1 cellular context compared by ENCODE assay signal in genomic region chr2:74833418-74834233, GRCh38.
A peak's percentile ranks its signal among the peaks of the same experiment; 100 is the strongest.
TF ChIP-seq lines count a peak whose summit lies in the region.

HK2 (plus strand) TSS chr2:74834127; CDS start chr2:74834581, 454 bp downstream.

TF ChIP-seq in HepG2, 621 proteins besides CTCF, POLR2A, EP300 and RAD21 (continued from another document and continues in another):
- TF ChIP-seq ZNF17 (CRISPR knock-in tag; IDR thresholded peaks at IDR 0.05) (peak; percentile 60), RXRA (CRISPR knock-in tag; IDR thresholded peaks at IDR 0.05) (peak; percentile 30), ZGPAT (CRISPR knock-in tag; IDR thresholded peaks at IDR 0.05) (peak; percentile 33; the same call in 1 of the 2 replicates), ZNF430 (CRISPR knock-in tag; IDR thresholded peaks at IDR 0.05) (peak; percentile 26), ZNF777 (CRISPR knock-in tag; IDR thresholded peaks at IDR 0.05) (peak; percentile 55), ZMAT5 (CRISPR knock-in tag; IDR thresholded peaks at IDR 0.05; ENCODE audit: borderline replicate concordance, low read depth) (no peak), ZMYM2 (CRISPR knock-in tag; IDR thresholded peaks at IDR 0.05) (no peak), ELF4 (CRISPR knock-in tag; IDR thresholded peaks at IDR 0.05; ENCODE audit: borderline replicate concordance) (no peak), HIVEP1 (CRISPR knock-in tag; IDR thresholded peaks at IDR 0.05) (no peak), ZNF558 (CRISPR knock-in tag; IDR thresholded peaks at IDR 0.05; ENCODE audit: borderline replicate concordance) (no peak), SALL2 (CRISPR knock-in tag; IDR thresholded peaks at IDR 0.05) (peak; percentile 81), GABPB1 (CRISPR knock-in tag; IDR thresholded peaks at IDR 0.05) (peak; percentile 72), ZNF800 (CRISPR knock-in tag; IDR thresholded peaks at IDR 0.05) (peak; percentile 81), ZNF629 (CRISPR knock-in tag; conservative IDR thresholded peaks at IDR 0.05) (peak; percentile 76), NAIF1 (CRISPR knock-in tag; IDR thresholded peaks at IDR 0.05; ENCODE audit: borderline replicate concordance) (no peak), RELA (CRISPR knock-in tag; IDR thresholded peaks at IDR 0.05) (no peak), ZNF362 (CRISPR knock-in tag; IDR thresholded peaks at IDR 0.05; ENCODE audit: borderline replicate concordance) (no peak), POLR2G (IDR thresholded peaks at IDR 0.05; ENCODE audit: low read depth, low read length) (peak; percentile 77), ZNF782 (CRISPR knock-in tag; IDR thresholded peaks at IDR 0.05; ENCODE audit: borderline replicate concordance) (no peak), NR0B2 (CRISPR knock-in tag; IDR thresholded peaks at IDR 0.05) (peak; percentile 55; the same call in 1 of the 2 replicates), ZNF839 (CRISPR knock-in tag; IDR thresholded peaks at IDR 0.05; ENCODE audit: borderline replicate concordance) (0 out of 2 replicates have a peak, but pooled peaks have one; percentile 8), ZKSCAN1 (IDR thresholded peaks at IDR 0.05; ENCODE audit: low read length) (no peak), ZNF572 (CRISPR knock-in tag; IDR thresholded peaks at IDR 0.05) (no peak), ZNF674 (CRISPR knock-in tag; IDR thresholded peaks at IDR 0.05; ENCODE audit: low read depth) (0 out of 2 replicates have a peak, but pooled peaks have one; percentile 20), ZMYM3 (CRISPR knock-in tag; IDR thresholded peaks at IDR 0.05) (peak; percentile 82), FOXM1 (CRISPR knock-in tag; IDR thresholded peaks at IDR 0.05) (no peak), ZNF790 (CRISPR knock-in tag; IDR thresholded peaks at IDR 0.05; ENCODE audit: borderline replicate concordance) (no peak), FOXK1 (CRISPR knock-in tag; IDR thresholded peaks at IDR 0.05; ENCODE audit: borderline replicate concordance, low read depth) (peak; percentile 72; the same call in 1 of the 2 replicates), ZSCAN12 (CRISPR knock-in tag; IDR thresholded peaks at IDR 0.05) (peak; percentile 72), EHMT2 (IDR thresholded peaks at IDR 0.05; ENCODE audit: borderline replicate concordance, low read depth, low read length) (no peak), ZFP36L1 (CRISPR knock-in tag; IDR thresholded peaks at IDR 0.05) (no peak), POLR2AphosphoS2 (IDR thresholded peaks at IDR 0.05; ENCODE audit: low read depth, low read length) (no peak), ATF1 (CRISPR knock-in tag; IDR thresholded peaks at IDR 0.05) (no peak; the same call in 1 of the 2 replicates)
- TF ChIP-seq, protein P1, sequence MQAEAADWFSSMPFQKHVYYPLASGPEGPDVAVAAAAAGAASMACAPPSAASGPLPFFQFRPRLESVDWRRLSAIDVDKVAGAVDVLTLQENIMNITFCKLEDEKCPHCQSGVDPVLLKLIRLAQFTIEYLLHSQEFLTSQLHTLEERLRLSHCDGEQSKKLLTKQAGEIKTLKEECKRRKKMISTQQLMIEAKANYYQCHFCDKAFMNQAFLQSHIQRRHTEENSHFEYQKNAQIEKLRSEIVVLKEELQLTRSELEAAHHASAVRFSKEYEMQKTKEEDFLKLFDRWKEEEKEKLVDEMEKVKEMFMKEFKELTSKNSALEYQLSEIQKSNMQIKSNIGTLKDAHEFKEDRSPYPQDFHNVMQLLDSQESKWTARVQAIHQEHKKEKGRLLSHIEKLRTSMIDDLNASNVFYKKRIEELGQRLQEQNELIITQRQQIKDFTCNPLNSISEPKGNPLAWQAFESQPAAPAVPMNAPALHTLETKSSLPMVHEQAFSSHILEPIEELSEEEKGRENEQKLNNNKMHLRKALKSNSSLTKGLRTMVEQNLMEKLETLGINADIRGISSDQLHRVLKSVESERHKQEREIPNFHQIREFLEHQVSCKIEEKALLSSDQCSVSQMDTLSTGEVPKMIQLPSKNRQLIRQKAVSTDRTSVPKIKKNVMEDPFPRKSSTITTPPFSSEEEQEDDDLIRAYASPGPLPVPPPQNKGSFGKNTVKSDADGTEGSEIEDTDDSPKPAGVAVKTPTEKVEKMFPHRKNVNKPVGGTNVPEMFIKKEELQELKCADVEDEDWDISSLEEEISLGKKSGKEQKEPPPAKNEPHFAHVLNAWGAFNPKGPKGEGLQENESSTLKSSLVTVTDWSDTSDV (CRISPR knock-in tag; IDR thresholded peaks at IDR 0.05) = peak; percentile 35; the same call in 1 of the 2 replicates
- TF ChIP-seq, protein P2, sequence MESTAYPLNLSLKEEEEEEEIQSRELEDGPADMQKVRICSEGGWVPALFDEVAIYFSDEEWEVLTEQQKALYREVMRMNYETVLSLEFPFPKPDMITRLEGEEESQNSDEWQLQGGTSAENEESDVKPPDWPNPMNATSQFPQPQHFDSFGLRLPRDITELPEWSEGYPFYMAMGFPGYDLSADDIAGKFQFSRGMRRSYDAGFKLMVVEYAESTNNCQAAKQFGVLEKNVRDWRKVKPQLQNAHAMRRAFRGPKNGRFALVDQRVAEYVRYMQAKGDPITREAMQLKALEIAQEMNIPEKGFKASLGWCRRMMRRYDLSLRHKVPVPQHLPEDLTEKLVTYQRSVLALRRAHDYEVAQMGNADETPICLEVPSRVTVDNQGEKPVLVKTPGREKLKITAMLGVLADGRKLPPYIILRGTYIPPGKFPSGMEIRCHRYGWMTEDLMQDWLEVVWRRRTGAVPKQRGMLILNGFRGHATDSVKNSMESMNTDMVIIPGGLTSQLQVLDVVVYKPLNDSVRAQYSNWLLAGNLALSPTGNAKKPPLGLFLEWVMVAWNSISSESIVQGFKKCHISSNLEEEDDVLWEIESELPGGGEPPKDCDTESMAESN (CRISPR knock-in tag; conservative IDR thresholded peaks at IDR 0.05) = 0 out of 2 replicates have a peak, but pooled peaks have one; percentile 50
- TF ChIP-seq, protein P3, sequence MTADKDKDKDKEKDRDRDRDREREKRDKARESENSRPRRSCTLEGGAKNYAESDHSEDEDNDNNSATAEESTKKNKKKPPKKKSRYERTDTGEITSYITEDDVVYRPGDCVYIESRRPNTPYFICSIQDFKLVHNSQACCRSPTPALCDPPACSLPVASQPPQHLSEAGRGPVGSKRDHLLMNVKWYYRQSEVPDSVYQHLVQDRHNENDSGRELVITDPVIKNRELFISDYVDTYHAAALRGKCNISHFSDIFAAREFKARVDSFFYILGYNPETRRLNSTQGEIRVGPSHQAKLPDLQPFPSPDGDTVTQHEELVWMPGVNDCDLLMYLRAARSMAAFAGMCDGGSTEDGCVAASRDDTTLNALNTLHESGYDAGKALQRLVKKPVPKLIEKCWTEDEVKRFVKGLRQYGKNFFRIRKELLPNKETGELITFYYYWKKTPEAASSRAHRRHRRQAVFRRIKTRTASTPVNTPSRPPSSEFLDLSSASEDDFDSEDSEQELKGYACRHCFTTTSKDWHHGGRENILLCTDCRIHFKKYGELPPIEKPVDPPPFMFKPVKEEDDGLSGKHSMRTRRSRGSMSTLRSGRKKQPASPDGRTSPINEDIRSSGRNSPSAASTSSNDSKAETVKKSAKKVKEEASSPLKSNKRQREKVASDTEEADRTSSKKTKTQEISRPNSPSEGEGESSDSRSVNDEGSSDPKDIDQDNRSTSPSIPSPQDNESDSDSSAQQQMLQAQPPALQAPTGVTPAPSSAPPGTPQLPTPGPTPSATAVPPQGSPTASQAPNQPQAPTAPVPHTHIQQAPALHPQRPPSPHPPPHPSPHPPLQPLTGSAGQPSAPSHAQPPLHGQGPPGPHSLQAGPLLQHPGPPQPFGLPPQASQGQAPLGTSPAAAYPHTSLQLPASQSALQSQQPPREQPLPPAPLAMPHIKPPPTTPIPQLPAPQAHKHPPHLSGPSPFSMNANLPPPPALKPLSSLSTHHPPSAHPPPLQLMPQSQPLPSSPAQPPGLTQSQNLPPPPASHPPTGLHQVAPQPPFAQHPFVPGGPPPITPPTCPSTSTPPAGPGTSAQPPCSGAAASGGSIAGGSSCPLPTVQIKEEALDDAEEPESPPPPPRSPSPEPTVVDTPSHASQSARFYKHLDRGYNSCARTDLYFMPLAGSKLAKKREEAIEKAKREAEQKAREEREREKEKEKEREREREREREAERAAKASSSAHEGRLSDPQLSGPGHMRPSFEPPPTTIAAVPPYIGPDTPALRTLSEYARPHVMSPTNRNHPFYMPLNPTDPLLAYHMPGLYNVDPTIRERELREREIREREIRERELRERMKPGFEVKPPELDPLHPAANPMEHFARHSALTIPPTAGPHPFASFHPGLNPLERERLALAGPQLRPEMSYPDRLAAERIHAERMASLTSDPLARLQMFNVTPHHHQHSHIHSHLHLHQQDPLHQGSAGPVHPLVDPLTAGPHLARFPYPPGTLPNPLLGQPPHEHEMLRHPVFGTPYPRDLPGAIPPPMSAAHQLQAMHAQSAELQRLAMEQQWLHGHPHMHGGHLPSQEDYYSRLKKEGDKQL (CRISPR knock-in tag; IDR thresholded peaks at IDR 0.05; ENCODE audit: low read depth) = no peak
- TF ChIP-seq, protein P4, sequence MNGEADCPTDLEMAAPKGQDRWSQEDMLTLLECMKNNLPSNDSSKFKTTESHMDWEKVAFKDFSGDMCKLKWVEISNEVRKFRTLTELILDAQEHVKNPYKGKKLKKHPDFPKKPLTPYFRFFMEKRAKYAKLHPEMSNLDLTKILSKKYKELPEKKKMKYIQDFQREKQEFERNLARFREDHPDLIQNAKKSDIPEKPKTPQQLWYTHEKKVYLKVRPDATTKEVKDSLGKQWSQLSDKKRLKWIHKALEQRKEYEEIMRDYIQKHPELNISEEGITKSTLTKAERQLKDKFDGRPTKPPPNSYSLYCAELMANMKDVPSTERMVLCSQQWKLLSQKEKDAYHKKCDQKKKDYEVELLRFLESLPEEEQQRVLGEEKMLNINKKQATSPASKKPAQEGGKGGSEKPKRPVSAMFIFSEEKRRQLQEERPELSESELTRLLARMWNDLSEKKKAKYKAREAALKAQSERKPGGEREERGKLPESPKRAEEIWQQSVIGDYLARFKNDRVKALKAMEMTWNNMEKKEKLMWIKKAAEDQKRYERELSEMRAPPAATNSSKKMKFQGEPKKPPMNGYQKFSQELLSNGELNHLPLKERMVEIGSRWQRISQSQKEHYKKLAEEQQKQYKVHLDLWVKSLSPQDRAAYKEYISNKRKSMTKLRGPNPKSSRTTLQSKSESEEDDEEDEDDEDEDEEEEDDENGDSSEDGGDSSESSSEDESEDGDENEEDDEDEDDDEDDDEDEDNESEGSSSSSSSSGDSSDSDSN (CRISPR knock-in tag; IDR thresholded peaks at IDR 0.05) = peak; percentile 20; the same call in 1 of the 2 replicates
- TF ChIP-seq, protein P5, sequence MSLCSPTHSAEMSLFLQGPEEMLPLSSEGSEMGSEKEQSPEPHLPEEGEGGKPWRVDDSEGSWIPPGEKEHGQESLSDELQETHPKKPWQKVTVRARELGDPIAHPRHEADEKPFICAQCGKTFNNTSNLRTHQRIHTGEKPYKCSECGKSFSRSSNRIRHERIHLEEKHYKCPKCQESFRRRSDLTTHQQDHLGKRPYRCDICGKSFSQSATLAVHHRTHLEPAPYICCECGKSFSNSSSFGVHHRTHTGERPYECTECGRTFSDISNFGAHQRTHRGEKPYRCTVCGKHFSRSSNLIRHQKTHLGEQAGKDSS (CRISPR knock-in tag; IDR thresholded peaks at IDR 0.05; ENCODE audit: borderline replicate concordance, low read depth) = no peak
- TF ChIP-seq, protein P6, sequence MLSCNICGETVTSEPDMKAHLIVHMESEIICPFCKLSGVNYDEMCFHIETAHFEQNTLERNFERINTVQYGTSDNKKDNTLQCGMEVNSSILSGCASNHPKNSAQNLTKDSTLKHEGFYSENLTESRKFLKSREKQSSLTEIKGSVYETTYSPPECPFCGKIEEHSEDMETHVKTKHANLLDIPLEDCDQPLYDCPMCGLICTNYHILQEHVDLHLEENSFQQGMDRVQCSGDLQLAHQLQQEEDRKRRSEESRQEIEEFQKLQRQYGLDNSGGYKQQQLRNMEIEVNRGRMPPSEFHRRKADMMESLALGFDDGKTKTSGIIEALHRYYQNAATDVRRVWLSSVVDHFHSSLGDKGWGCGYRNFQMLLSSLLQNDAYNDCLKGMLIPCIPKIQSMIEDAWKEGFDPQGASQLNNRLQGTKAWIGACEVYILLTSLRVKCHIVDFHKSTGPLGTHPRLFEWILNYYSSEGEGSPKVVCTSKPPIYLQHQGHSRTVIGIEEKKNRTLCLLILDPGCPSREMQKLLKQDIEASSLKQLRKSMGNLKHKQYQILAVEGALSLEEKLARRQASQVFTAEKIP (CRISPR knock-in tag; IDR thresholded peaks at IDR 0.05; ENCODE audit: borderline replicate concordance) = no peak
